22 cellular contexts compared by ENCODE assay signal in the genomic region with DNA sequence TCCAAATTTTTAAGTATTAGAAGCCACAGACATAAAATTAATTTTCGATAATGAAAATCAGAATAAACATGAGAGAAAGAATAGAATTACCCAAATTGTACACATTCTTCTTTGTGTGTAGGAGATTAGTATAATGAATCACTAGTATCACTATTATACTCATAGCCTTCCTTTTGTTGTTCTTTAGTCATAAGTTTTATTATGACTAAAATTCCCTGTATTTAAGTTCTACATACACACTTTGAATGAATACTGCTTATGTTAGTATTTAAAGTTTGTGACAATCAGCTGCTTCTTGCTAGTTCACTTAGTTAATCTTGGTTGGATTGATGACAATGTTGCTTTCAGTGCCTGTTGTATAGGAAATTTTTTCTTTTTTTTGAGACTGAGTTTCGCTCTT.
"Had no signal": no experiment of that assay in that cellular context is flagged by ENCODE, and none has a peak within 500 bp of the region (broad histone marks: within the 10 kb centered on the region; RNA-seq: fewer than 3 reads in every experiment).

No MANE protein-coding gene starts in this region.

- H2AFZ ChIP-seq: hepatocyte had no signal

- H3K27ac Mint-ChIP-seq: memory B cell, mesothelial cell of epicardium, natural killer cell had no signal

- H3K4me1 Mint-ChIP-seq: memory B cell, mesothelial cell of epicardium, natural killer cell, neural crest cell had no signal

- DNase-seq: cortex of kidney; dorsolateral prefrontal cortex; effector memory CD4-positive, alpha-beta T cell; head of caudate nucleus; kidney; left cardiac atrium; left ventricle myocardium inferior; lower lobe of right lung; natural killer cell; ovary; right cardiac atrium; small intestine; stimulated activated CD4-positive, alpha-beta T cell treated with anti-CD3 and anti-CD28 coated beads, Interleukin-12 subunit alpha, Interleukin-12 subunit beta, amount 100 ng/mL, for 4 hours; stimulated activated naive CD4-positive, alpha-beta T cell treated with Interleukin-2 at 50 U/mL for 16 hours; tibial artery; upper lobe of left lung; uterus had no signal

- H3K4me2 ChIP-seq: hepatocyte had no signal

- H3K27me3 ChIP-seq: dorsolateral prefrontal cortex, esophagus muscularis mucosa, hepatocyte, ovary, tibial artery, upper lobe of left lung, uterus had no signal

- H3K4me3 Mint-ChIP-seq: memory B cell, mesothelial cell of epicardium, natural killer cell, neural crest cell had no signal

- H3K27ac ChIP-seq: dorsolateral prefrontal cortex, esophagus muscularis mucosa, hepatocyte, left ventricle myocardium inferior, lower lobe of right lung, ovary, tibial artery, upper lobe of left lung, uterus had no signal

- H3K36me3 ChIP-seq: esophagus muscularis mucosa, left ventricle myocardium inferior, lower lobe of right lung, ovary, tibial artery, upper lobe of left lung, uterus had no signal

- H3K9me3 ChIP-seq: ovary had no signal

- H3K4me3 ChIP-seq: dorsolateral prefrontal cortex, esophagus muscularis mucosa, hepatocyte, left ventricle myocardium inferior, lower lobe of right lung, ovary, tibial artery, upper lobe of left lung, uterus had no signal

- H3K4me1 ChIP-seq: esophagus muscularis mucosa, left ventricle myocardium inferior, lower lobe of right lung, tibial artery, upper lobe of left lung, uterus had no signal

- ATAC-seq: left cardiac atrium, lower lobe of right lung, natural killer cell had no signal

- H3K79me2 ChIP-seq: hepatocyte had no signal
